In the genomic region with DNA sequence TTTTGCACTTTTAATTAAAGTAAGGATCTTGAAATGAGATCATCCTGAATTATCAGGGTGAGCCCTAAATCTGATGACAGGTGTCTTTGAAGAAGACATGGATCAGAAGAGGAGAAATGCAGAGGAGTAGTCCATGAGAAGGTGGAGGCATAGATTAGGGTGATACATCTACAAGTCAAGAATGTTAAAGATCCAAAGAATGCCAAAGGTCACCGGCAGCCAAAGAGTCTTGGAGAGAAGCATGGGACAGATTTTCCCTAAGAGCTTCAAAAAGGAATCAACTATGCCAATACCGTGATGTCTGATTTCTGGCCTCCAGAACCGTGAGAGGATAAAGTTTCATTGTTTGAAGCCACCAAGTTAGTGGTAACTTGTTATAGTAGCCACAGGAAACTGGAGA, we compare ENCODE assay signal across 31 cellular contexts. TPM values are rescaled to one million over a fixed set of nuclear protein-coding genes. Genes with fewer than 3 reads are reported as not detected.
"Had no signal": no experiment of that assay in that cellular context is flagged by ENCODE, and none has a peak within 500 bp of the region (broad histone marks: within the 10 kb centered on the region; RNA-seq: fewer than 3 reads in every experiment).

No MANE protein-coding gene starts in this region.

- ATAC-seq: activated naive CD8-positive, alpha-beta T cell treated with anti-CD3 and anti-CD28 coated beads, Interleukin-2, amount 50 U/mL, for 24 hours; Panc1 had no signal

- DNase-seq: activated CD4-positive, alpha-beta T cell treated with anti-CD3 and anti-CD28 coated beads, Interleukin-2, amount 10 ng/mL, durations not matched to agents 24 days and 14 days; activated CD4-positive, alpha-beta T cell treated with anti-CD3 and anti-CD28 coated beads, Interleukin-2, amount 50 U/mL, for 4 hours; activated CD8-positive, alpha-beta memory T cell treated with anti-CD3 and anti-CD28 coated beads, Interleukin-2, amount 50 U/mL, for 48 hours; activated effector memory CD4-positive, alpha-beta T cell treated with Interleukin-2 at 50 U/mL for 16 hours; activated naive CD4-positive, alpha-beta T cell treated with anti-CD3 and anti-CD28 coated beads, Interleukin-2, amount 10 ng/mL, durations not matched to agents 7 days and 5 days; activated naive CD8-positive, alpha-beta T cell treated with anti-CD3 and anti-CD28 coated beads, Interleukin-2, amount 50 U/mL, for 24 hours; activated T-cell treated with anti-CD3 and anti-CD28 coated beads, Interleukin-2, amount 50 U/mL, for 48 hours; anterior cingulate cortex; central memory CD4-positive, alpha-beta T cell; Karpas-422; KBM-7; MM.1S; MV-4-11; NCI-H1092; NCI-H1436 treated with DMSO at 0.1 percent for 48 hours; NCI-H187; NCI-H2081; NCI-H2171 treated with DMSO at 0.1 percent for 48 hours; NCI-H345; NCI-H524 treated with DMSO at 0.1 percent for 48 hours; SHP77; SJCRH30; T1000; WERI-Rb-1 had no signal

- H3K27ac Mint-ChIP-seq: activated CD4-positive, alpha-beta T cell treated with anti-CD3 and anti-CD28 coated beads, Interleukin-2, amount 10 ng/mL, durations not matched to agents 24 days and 14 days; activated naive CD4-positive, alpha-beta T cell treated with anti-CD3 and anti-CD28 coated beads, Interleukin-2, amount 10 ng/mL, durations not matched to agents 7 days and 5 days; activated naive CD8-positive, alpha-beta T cell; activated naive CD8-positive, alpha-beta T cell treated with anti-CD3 and anti-CD28 coated beads, Interleukin-2, amount 50 U/mL, for 24 hours; brain had no signal

- H3K27me3 ChIP-seq: SJCRH30 had no signal

- H3K36me3 ChIP-seq: SJCRH30, WERI-Rb-1 had no signal

- H3K27ac ChIP-seq: SJCRH30, SK-N-MC, WERI-Rb-1 had no signal

- H3K4me1 Mint-ChIP-seq: brain had no signal

- H3K4me1 ChIP-seq: SJCRH30 had no signal

- H3K36me3 Mint-ChIP-seq: brain had no signal

- H3K27me3 Mint-ChIP-seq: activated CD4-positive, alpha-beta T cell treated with anti-CD3 and anti-CD28 coated beads, Interleukin-2, amount 10 ng/mL, durations not matched to agents 24 days and 14 days; activated naive CD4-positive, alpha-beta T cell treated with anti-CD3 and anti-CD28 coated beads, Interleukin-2, amount 10 ng/mL, durations not matched to agents 7 days and 5 days; activated naive CD8-positive, alpha-beta T cell; activated naive CD8-positive, alpha-beta T cell treated with anti-CD3 and anti-CD28 coated beads, Interleukin-2, amount 50 U/mL, for 24 hours had no signal

- H3K9me3 ChIP-seq: SJCRH30 had no signal

- H3K4me3 ChIP-seq: SJCRH30, SK-N-MC had no signal

- H3K9me3 Mint-ChIP-seq: brain had no signal

- H3K4me3 Mint-ChIP-seq: activated CD4-positive, alpha-beta T cell treated with anti-CD3 and anti-CD28 coated beads, Interleukin-2, amount 10 ng/mL, durations not matched to agents 24 days and 14 days; activated naive CD4-positive, alpha-beta T cell treated with anti-CD3 and anti-CD28 coated beads, Interleukin-2, amount 10 ng/mL, durations not matched to agents 7 days and 5 days; activated naive CD8-positive, alpha-beta T cell; activated naive CD8-positive, alpha-beta T cell treated with anti-CD3 and anti-CD28 coated beads, Interleukin-2, amount 50 U/mL, for 24 hours; brain had no signal

RNA-seq across cellular contexts. Expression of a gene that starts 59.0 kb away (rescaled TPM):
- total RNA-seq: bronchial epithelial cell, NCI-H460, RPMI7951 had no signal
